In genomic region chr5:171954721-171955120, GRCh38 we compare ENCODE assay signal across 14 cellular contexts. TPM values are rescaled to one million over a fixed set of nuclear protein-coding genes. Genes with fewer than 3 reads are reported as not detected.
DNase-seq lines count a peak whose midpoint lies in the region; ATAC-seq, FAIRE-seq and TF ChIP-seq lines count a peak whose summit lies in the region.
"Had no signal": no experiment of that assay in that cellular context is flagged by ENCODE, and none has a peak within 500 bp of the region (broad histone marks: within the 10 kb centered on the region; RNA-seq: fewer than 3 reads in every experiment).

No MANE protein-coding gene starts in this region.

- H3K9me3 ChIP-seq in HEK293 (ENCODE audit: control insufficient read depth, insufficient read depth, low read depth, low read length): no peaks in the 10 kb centered on the region
- no peaks in the 10 kb centered on the region for H3K9me3 ChIP-seq in astrocyte (ENCODE audit: insufficient read depth, low read depth, low read length)
- no peaks in the 10 kb centered on the region for H3K9me3 ChIP-seq in smooth muscle cell (replicated peaks; ENCODE audit: low read depth)

- no peak overlapping the region for H3K27ac ChIP-seq in HEK293 (ENCODE audit: extremely low read depth, low read depth, low read length)
- peak overlapping the region; percentile 70 for H3K27ac ChIP-seq in astrocyte (ENCODE audit: low read depth, low read length)
- peak overlapping the region; percentile 63 for H3K27ac ChIP-seq in smooth muscle cell (ENCODE audit: low read depth)

- no peaks in the 10 kb centered on the region for H3K27me3 Mint-ChIP-seq in astrocyte (ENCODE audit: low read depth, unreplicated experiment)
- H3K27me3 Mint-ChIP-seq in activated naive CD8-positive, alpha-beta T cell treated with anti-CD3 and anti-CD28 coated beads, Interleukin-2, amount 50 U/mL, for 24 hours: no peaks in the 10 kb centered on the region
- no peaks in the 10 kb centered on the region for H3K27me3 Mint-ChIP-seq in endothelial cell (ENCODE audit: unreplicated experiment)

- H3K4me3 ChIP-seq in HEK293 (ENCODE audit: low read depth, low read length) (no peak overlapping the region), astrocyte (ENCODE audit: insufficient read depth, low read depth, low read length) (no peak overlapping the region), fibroblast of villous mesenchyme (ENCODE audit: low read depth, low read length) (no peak overlapping the region), smooth muscle cell (no peak overlapping the region)
- H3K4me3 ChIP-seq: skin epidermis had no signal

- no peaks in the 10 kb centered on the region for H3K36me3 Mint-ChIP-seq in astrocyte (ENCODE audit: low read depth, unreplicated experiment)
- peaks cover 3% of the 10 kb centered on the region for H3K36me3 Mint-ChIP-seq in activated naive CD8-positive, alpha-beta T cell treated with anti-CD3 and anti-CD28 coated beads, Interleukin-2, amount 50 U/mL, for 24 hours (ENCODE audit: low read depth)
- H3K36me3 Mint-ChIP-seq in endothelial cell (ENCODE audit: low read depth, unreplicated experiment): no peaks in the 10 kb centered on the region

- DNase-seq in astrocyte (ENCODE audit: low read depth): peak; percentile 84
- DNase-seq in fibroblast of villous mesenchyme (ENCODE audit: low read depth): peak; percentile 68
- DNase-seq in smooth muscle cell (lab: John Stamatoyannopoulos, UW; ENCODE audit: unreplicated experiment): no peak
- no peak for DNase-seq in activated naive CD8-positive, alpha-beta T cell treated with anti-CD3 and anti-CD28 coated beads, Interleukin-2, amount 50 U/mL, for 24 hours
- no peak for DNase-seq in endothelial cell (ENCODE audit: low spot score)
- DNase-seq: activated CD4-positive, alpha-beta T cell treated with anti-CD3 and anti-CD28 coated beads for 4 hours; activated T-cell treated with anti-CD3 and anti-CD28 coated beads, Interleukin-2, amount 50 U/mL, for 1 hour; anterior cingulate cortex; H7; NCI-H1092; T-helper 1 cell had no signal

- H3K4me1 ChIP-seq in HEK293 (ENCODE audit: control insufficient read depth, insufficient read depth, low read length): peaks cover 56% of the 10 kb centered on the region
- peaks cover 37% of the 10 kb centered on the region for H3K4me1 ChIP-seq in astrocyte (ENCODE audit: insufficient read depth, low read length)
- H3K4me1 ChIP-seq in smooth muscle cell (ENCODE audit: low read depth): peaks cover 41% of the 10 kb centered on the region

- TF ChIP-seq CTCF in HEK293 (tag by site-specific recombination; IDR thresholded peaks at IDR 0.05) (no peak), astrocyte (IDR thresholded peaks at IDR 0.05; ENCODE audit: insufficient read depth, low read depth, low read length) (no peak), fibroblast of villous mesenchyme (IDR thresholded peaks at IDR 0.05; ENCODE audit: insufficient read depth, low read depth, low read length) (no peak), smooth muscle cell (IDR thresholded peaks at IDR 0.05; ENCODE audit: borderline replicate concordance, insufficient read depth, poor library complexity, severe bottlenecking) (no peak), endothelial cell (IDR thresholded peaks at IDR 0.05; ENCODE audit: unreplicated experiment) (no peak)

- no peaks in the 10 kb centered on the region for H3K9me3 Mint-ChIP-seq in astrocyte (ENCODE audit: unreplicated experiment)
- H3K9me3 Mint-ChIP-seq in activated naive CD8-positive, alpha-beta T cell treated with anti-CD3 and anti-CD28 coated beads, Interleukin-2, amount 50 U/mL, for 24 hours: no peaks in the 10 kb centered on the region
- H3K9me3 Mint-ChIP-seq in endothelial cell (ENCODE audit: unreplicated experiment): no peaks in the 10 kb centered on the region

- H3K4me2 ChIP-seq in astrocyte (ENCODE audit: low read length): peak overlapping the region; percentile 55
- peak overlapping the region; percentile 56 for H3K4me2 ChIP-seq in smooth muscle cell

- H2AFZ ChIP-seq in astrocyte (ENCODE audit: low read depth, low read length): no peak overlapping the region
- no peak overlapping the region for H2AFZ ChIP-seq in smooth muscle cell (ENCODE audit: low read depth)

- no peak for FAIRE-seq in astrocyte (lab: Jason Lieb, UNC)

- 4% methylated on average over 1 of the region's 1 CpG for WGBS in smooth muscle cell (ENCODE audit: low lambda C conversion rate)

- no peak for ATAC-seq in activated naive CD8-positive, alpha-beta T cell treated with anti-CD3 and anti-CD28 coated beads, Interleukin-2, amount 50 U/mL, for 24 hours
- ATAC-seq in HG03432 (IDR thresholded peaks at IDR 0.05; ENCODE audit: unreplicated experiment): no peak

- H3K79me2 ChIP-seq in astrocyte (ENCODE audit: insufficient read depth, low read length) (peaks cover 92% of the 10 kb centered on the region), smooth muscle cell (ENCODE audit: low read depth) (peaks cover 93% of the 10 kb centered on the region)

- H3K9ac ChIP-seq in astrocyte (ENCODE audit: low read length): peak overlapping the region; percentile 9
- H3K9ac ChIP-seq in smooth muscle cell (ENCODE audit: low read depth): no peak overlapping the region

- peaks cover 13% of the 10 kb centered on the region for H3F3A ChIP-seq in smooth muscle cell (ENCODE audit: low read depth)

- H3K4me1 Mint-ChIP-seq in astrocyte (ENCODE audit: low read depth, unreplicated experiment): peaks cover 40% of the 10 kb centered on the region
- H3K4me1 Mint-ChIP-seq in activated naive CD8-positive, alpha-beta T cell treated with anti-CD3 and anti-CD28 coated beads, Interleukin-2, amount 50 U/mL, for 24 hours: peaks cover 75% of the 10 kb centered on the region
- H3K4me1 Mint-ChIP-seq in endothelial cell (ENCODE audit: unreplicated experiment): peaks cover 29% of the 10 kb centered on the region

- H4K20me1 ChIP-seq in astrocyte (ENCODE audit: insufficient read depth, low read length) (peaks cover 84% of the 10 kb centered on the region), smooth muscle cell (ENCODE audit: low read depth) (peaks cover 98% of the 10 kb centered on the region)

- no peaks in the 10 kb centered on the region; a peak in 1 of 3 replicates for H3K36me3 ChIP-seq in HEK293 (ENCODE audit: control insufficient read depth in 2 of 2, insufficient read depth in 1 of 2, low read length in 2 of 2)
- H3K36me3 ChIP-seq in astrocyte (ENCODE audit: insufficient read depth, low read length): no peaks in the 10 kb centered on the region
- no peaks in the 10 kb centered on the region for H3K36me3 ChIP-seq in smooth muscle cell (ENCODE audit: low read depth)

- H3K27ac Mint-ChIP-seq in astrocyte (ENCODE audit: unreplicated experiment): peak overlapping the region; percentile 92
- no peak overlapping the region for H3K27ac Mint-ChIP-seq in activated naive CD8-positive, alpha-beta T cell treated with anti-CD3 and anti-CD28 coated beads, Interleukin-2, amount 50 U/mL, for 24 hours
- H3K27ac Mint-ChIP-seq in endothelial cell (ENCODE audit: unreplicated experiment): no peak overlapping the region

- no peak overlapping the region for H3K4me3 Mint-ChIP-seq in astrocyte (ENCODE audit: unreplicated experiment)
- H3K4me3 Mint-ChIP-seq in activated naive CD8-positive, alpha-beta T cell treated with anti-CD3 and anti-CD28 coated beads, Interleukin-2, amount 50 U/mL, for 24 hours: no peak overlapping the region
- H3K4me3 Mint-ChIP-seq in endothelial cell (ENCODE audit: unreplicated experiment): no peak overlapping the region

- no peaks in the 10 kb centered on the region for H3K27me3 ChIP-seq in astrocyte (ENCODE audit: insufficient read depth, low read length)
- no peaks in the 10 kb centered on the region for H3K27me3 ChIP-seq in smooth muscle cell (ENCODE audit: low read depth)

- POLR2A ChIA-PET in HEK293 (lab: Yijun Ruan, JAX): no interaction called here

- CTCF ChIA-PET in HEK293 (lab: Yijun Ruan, JAX): interaction anchor here (1.0 kb wide), 1 partner anchor 111 kb away, joined by 5 read pairs; no protein-coding TSS in a partner anchor

TF ChIP-seq in HEK293, 187 proteins besides CTCF, POLR2A, EP300 and RAD21 (continues in another document):
- TF ChIP-seq ZNF571 (tag by site-specific recombination; IDR thresholded peaks at IDR 0.05) (no peak), PRDM10 (tag by site-specific recombination; IDR thresholded peaks at IDR 0.05) (peak; percentile 44; the same call in 1 of the 2 replicates), ZNF266 (tag by site-specific recombination; IDR thresholded peaks at IDR 0.05; ENCODE audit: low read depth) (no peak), ZNF596 (tag by site-specific recombination; IDR thresholded peaks at IDR 0.05) (no peak), GLI4 (tag by site-specific recombination; IDR thresholded peaks at IDR 0.05) (no peak)

RNA-seq across cellular contexts. Expression of gene FBXW11, which starts 51.7 kb away (rescaled TPM):
- total RNA-seq in astrocyte (64.7 and 65.9 TPM in 2 replicates), fibroblast of villous mesenchyme (68.0 and 112 TPM in 2 replicates), smooth muscle cell (83.0 and 83.7 TPM in 2 replicates), endothelial cell (ENCODE audit: unreplicated experiment) (62.0 TPM)
- 27.4 and 30.6 TPM in 2 replicates for polyA plus RNA-seq in smooth muscle cell

Comparison
In these comparisons a context has a peak if more than half of its experiments do, and no peak if none do; other contexts are left out.
1. DNase-seq: peak in astrocyte (single experiment) and fibroblast of villous mesenchyme (single experiment); none in smooth muscle cell (single experiment), activated naive CD8-positive, alpha-beta T cell treated with anti-CD3 and anti-CD28 coated beads, Interleukin-2, amount 50 U/mL, for 24 hours (single experiment) and endothelial cell (single experiment).